In genomic region chr1:77975907-77976306, GRCh38 we compare ENCODE assay signal across 9 cellular contexts. TPM values are rescaled to one million over a fixed set of nuclear protein-coding genes. Genes with fewer than 3 reads are reported as not detected.
DNase-seq lines count a peak whose midpoint lies in the region; TF ChIP-seq lines count a peak whose summit lies in the region.
"Had no signal": no experiment of that assay in that cellular context is flagged by ENCODE, and none has a peak within 500 bp of the region (broad histone marks: within the 10 kb centered on the region; RNA-seq: fewer than 3 reads in every experiment).

No MANE protein-coding gene starts in this region.

- CTCF ChIA-PET in Calu3 (lab: Charles Lee) = interaction anchor here (0.7 to 1.3 kb wide), 5 partner anchors 11 to 644 kb away, joined by 3 to 8 read pairs (median 3); partner anchors contain the start of genes DNAJB4 and IFI44L

- no peak for TF ChIP-seq CTCF in Calu3 (IDR thresholded peaks at IDR 0.05; ENCODE audit: unreplicated experiment)
- no peak for TF ChIP-seq CTCF in NB4 (IDR thresholded peaks at IDR 0.05; ENCODE audit: low read depth, low read length)
- TF ChIP-seq CTCF in choroid plexus epithelial cell (conservative IDR thresholded peaks at IDR 0.05; ENCODE audit: low read depth, low read length) = no peak
- TF ChIP-seq CTCF in nephron (IDR thresholded peaks at IDR 0.05; ENCODE audit: unreplicated experiment in 3 of 3) = no peak

- DNase-seq in Calu3 = no peak
- DNase-seq in NB4 (ENCODE audit: low read depth) = peak; percentile 9
- DNase-seq in choroid plexus epithelial cell (ENCODE audit: low read depth) = no peak
- DNase-seq in kidney tubule cell (ENCODE audit: low spot score) = no peak
- DNase-seq in effector CD8-positive, alpha-beta T cell (lab: John Stamatoyannopoulos, UW) = no peak
- no peak for DNase-seq in NCI-H146 treated with DMSO at 0.1 percent for 48 hours (lab: John Stamatoyannopoulos, UW; ENCODE audit: unreplicated experiment)
- DNase-seq in NCI-H748 (lab: John Stamatoyannopoulos, UW; ENCODE audit: unreplicated experiment) = no peak
- DNase-seq: stimulated activated CD4-positive, alpha-beta T cell treated with anti-CD3 and anti-CD28 coated beads, Interleukin-2, amount 100 ng/mL, for 48 hours had no signal

- peak overlapping the region; percentile 74 for H3K4me3 ChIP-seq in NB4 (ENCODE audit: low read depth, low read length)
- H3K4me3 ChIP-seq in choroid plexus epithelial cell (ENCODE audit: low read depth, low read length) = peak overlapping the region; percentile 36

- H3K9me3 Mint-ChIP-seq in Calu3 (ENCODE audit: low read depth, unreplicated experiment) = no peaks in the 10 kb centered on the region
- no peaks in the 10 kb centered on the region for H3K9me3 Mint-ChIP-seq in nephron

- H3K4me1 Mint-ChIP-seq in Calu3 (ENCODE audit: low read depth, unreplicated experiment) (peaks cover 23% of the 10 kb centered on the region), nephron (peaks cover 39% of the 10 kb centered on the region)

- H3K27ac Mint-ChIP-seq in Calu3 (ENCODE audit: unreplicated experiment) = peak overlapping the region; percentile 76
- peak overlapping the region; percentile 66 to 88 (median 87) for H3K27ac Mint-ChIP-seq in nephron

- no peaks in the 10 kb centered on the region for H3K27me3 Mint-ChIP-seq in Calu3 (ENCODE audit: unreplicated experiment)
- H3K27me3 Mint-ChIP-seq in nephron (ENCODE audit: low read depth) = no peaks in the 10 kb centered on the region

- BruUV-seq in Calu3 (replicated peaks; lab: Mats Ljungman, UMichigan) = TSS peak; percentile 0

- intact Hi-C loops in Calu3 (cut with micrococcal nuclease; ENCODE audit: unreplicated experiment) = loop anchor here (5.0 to 10.0 kb wide), 2 partner anchors 71 to 221 kb away; partner anchors contain the start of genes GIPC2 and USP33

- H3K36me3 Mint-ChIP-seq in Calu3 (ENCODE audit: insufficient read depth, unreplicated experiment) = peaks cover 26% of the 10 kb centered on the region
- peaks cover 39% of the 10 kb centered on the region for H3K36me3 Mint-ChIP-seq in nephron (ENCODE audit: low read depth)

- no peak for TF ChIP-seq POLR2A in NB4 (IDR thresholded peaks at IDR 0.05; ENCODE audit: extremely low read depth, insufficient read length)

- H3K4me3 Mint-ChIP-seq in Calu3 (ENCODE audit: low read depth, unreplicated experiment) (no peak overlapping the region), nephron (peak overlapping the region; percentile 72 to 88 (median 81))

RNA-seq across cellular contexts. Expression of gene FUBP1, which starts 3.0 kb away (rescaled TPM):
- 165 and 188 TPM in 2 replicates for total RNA-seq in Calu3 (2022)

RNA-seq across cellular contexts. Expression of gene DNAJB4, which starts 28.8 kb away (rescaled TPM):
- 15.0 and 23.0 TPM in 2 replicates for total RNA-seq in Calu3 (2022)
